In genomic region chr3:3927965-3928364, GRCh38 we compare ENCODE assay signal across 28 cellular contexts.
"Had no signal": no experiment of that assay in that cellular context is flagged by ENCODE, and none has a peak within 500 bp of the region (broad histone marks: within the 10 kb centered on the region; RNA-seq: fewer than 3 reads in every experiment).

No MANE protein-coding gene starts in this region.

- H3K4me1 Mint-ChIP-seq: activated B cell treated with CpG ODN at 0.5 μM for 24 hours; central memory CD8-positive, alpha-beta T cell; immature natural killer cell had no signal

- H3K4me3 ChIP-seq: esophagus muscularis mucosa, heart left ventricle, lower lobe of right lung, pancreas, prostate gland had no signal

- ATAC-seq: activated CD8-positive, alpha-beta T cell treated with anti-CD3 and anti-CD28 coated beads for 36 hours; activated T-cell treated with anti-CD3 and anti-CD28 coated beads, Interleukin-2, amount 50 U/mL, for 4 hours; foreskin keratinocyte; heart left ventricle; lower lobe of right lung; naive thymus-derived CD8-positive, alpha-beta T cell; pancreas; sciatic nerve had no signal

- H3K4me1 ChIP-seq: esophagus muscularis mucosa, foreskin keratinocyte, heart left ventricle, lower lobe of right lung, pancreas, prostate gland had no signal

- H3K36me3 ChIP-seq: esophagus muscularis mucosa, heart left ventricle, lower lobe of right lung, pancreas, prostate gland had no signal

- H3K9me3 Mint-ChIP-seq: T-helper 2 cell treated with Interferon-gamma antibody and Interleukin-4, amounts not matched to agents 5 μg/mL and 100 μg/mL, for 36 hours had no signal

- H3K4me3 Mint-ChIP-seq: activated B cell treated with CpG ODN at 0.5 μM for 24 hours; activated CD8-positive, alpha-beta T cell treated with anti-CD3 and anti-CD28 coated beads for 36 hours; activated T-cell treated with anti-CD3 and anti-CD28 coated beads, Interleukin-2, amount 50 U/mL, for 4 hours; central memory CD8-positive, alpha-beta T cell; dendritic cell treated with granulocyte-macrophage colony-stimulating factor and Interleukin-4, amounts not matched to agents 40 ng/mL and 50 ng/mL, for 4 days; immature natural killer cell; naive thymus-derived CD8-positive, alpha-beta T cell; neural crest cell; T-helper 2 cell treated with Interferon-gamma antibody and Interleukin-4, amounts not matched to agents 5 μg/mL and 100 μg/mL, for 36 hours had no signal

- H3K9me3 ChIP-seq: lower lobe of right lung, prostate gland had no signal

- H3K27me3 ChIP-seq: esophagus muscularis mucosa, foreskin keratinocyte, heart left ventricle, pancreas had no signal

- H3K27ac ChIP-seq: esophagus muscularis mucosa, foreskin keratinocyte, heart left ventricle, lower lobe of right lung, pancreas, prostate gland had no signal

- DNase-seq: activated B cell treated with CpG ODN at 0.5 μM for 24 hours; activated CD4-positive, alpha-beta T cell treated with anti-CD3 and anti-CD28 coated beads, Interleukin-2, amount 50 U/mL, for 1 hour; activated CD8-positive, alpha-beta T cell treated with anti-CD3 and anti-CD28 coated beads for 36 hours; activated T-cell treated with anti-CD3 and anti-CD28 coated beads, Interleukin-2, amount 50 U/mL, for 4 hours; foreskin keratinocyte; heart left ventricle; hypothalamus; immature natural killer cell; kidney; lower lobe of right lung; mesenchymal stem cell; naive thymus-derived CD8-positive, alpha-beta T cell; nucleus accumbens; pancreas; retina; small intestine; stimulated activated CD4-positive, alpha-beta T cell treated with anti-CD3 and anti-CD28 coated beads, Interleukin-4, amount 100 ng/mL, for 24 hours; stimulated activated naive CD4-positive, alpha-beta T cell; trophoblast cell had no signal

- H3K27ac Mint-ChIP-seq: activated B cell treated with CpG ODN at 0.5 μM for 24 hours; activated CD8-positive, alpha-beta T cell treated with anti-CD3 and anti-CD28 coated beads for 36 hours; activated naive CD4-positive, alpha-beta T cell treated with anti-CD3 and anti-CD28 coated beads, Interleukin-2, amount 50 U/mL, for 72 hours; activated T-helper 2 cell treated with anti-CD3 and anti-CD28 coated beads, Interferon-gamma antibody, Interleukin-2, Interleukin-4, amounts not matched to agents 10 μg/mL and 5 μg/mL and 100 μg/mL, durations not matched to agents 14 hours and 24 hours and 36 hours; dendritic cell treated with granulocyte-macrophage colony-stimulating factor and Interleukin-4, amounts not matched to agents 40 ng/mL and 50 ng/mL, for 4 days; immature natural killer cell; naive thymus-derived CD8-positive, alpha-beta T cell; T-helper 2 cell treated with Interferon-gamma antibody and Interleukin-4, amounts not matched to agents 5 μg/mL and 100 μg/mL, for 36 hours had no signal
